In the genomic region with DNA sequence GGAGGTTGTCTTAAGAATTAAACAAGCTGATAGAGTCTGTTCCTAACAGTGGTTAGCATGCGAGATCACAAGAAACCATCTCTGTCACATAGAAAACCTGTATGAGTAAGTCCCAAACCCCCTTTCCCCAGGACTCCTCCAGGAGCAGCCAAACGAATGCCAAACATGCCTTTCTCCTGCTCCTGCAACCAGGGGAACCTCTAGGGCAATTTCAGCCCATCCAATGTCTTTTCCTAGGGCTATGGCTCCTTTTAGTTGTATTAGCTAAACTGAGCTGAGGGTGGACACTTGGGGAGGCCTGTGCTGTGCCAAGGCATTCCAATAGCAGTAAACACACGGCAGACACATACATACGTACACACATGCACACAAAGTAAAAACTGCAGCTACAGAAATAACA, we compare ENCODE assay signal across 12 cellular contexts. TPM values are rescaled to one million over a fixed set of nuclear protein-coding genes. Genes with fewer than 3 reads are reported as not detected.
DNase-seq lines count a peak whose midpoint lies in the region; TF ChIP-seq lines count a peak whose summit lies in the region.
"Had no signal": no experiment of that assay in that cellular context is flagged by ENCODE, and none has a peak within 500 bp of the region (broad histone marks: within the 10 kb centered on the region; RNA-seq: fewer than 3 reads in every experiment).

No MANE protein-coding gene starts in this region.

- no peak overlapping the region for H3K4me3 ChIP-seq in breast epithelium
- H3K4me3 ChIP-seq in vagina: no peak overlapping the region
- no peak overlapping the region for H3K4me3 ChIP-seq in adrenal gland

- no peaks in the 10 kb centered on the region for H3K9me3 Mint-ChIP-seq in MCF 10A (ENCODE audit: unreplicated experiment)
- no peaks in the 10 kb centered on the region for H3K9me3 Mint-ChIP-seq in activated T-helper 1 cell treated with anti-CD3 and anti-CD28 coated beads, Interleukin-12 subunit alpha, Interleukin-12 subunit beta, Interleukin-2, Interleukin-4 antibody, amounts not matched to agents 30 ng/mL and 10 ng/mL and 1 ng/mL, durations not matched to agents 14 hours and 24 hours and 36 hours
- H3K9me3 Mint-ChIP-seq: memory B cell had no signal

- no peak for TF ChIP-seq CTCF in MCF 10A (IDR thresholded peaks at IDR 0.05; ENCODE audit: unreplicated experiment)
- TF ChIP-seq CTCF in breast epithelium (IDR thresholded peaks at IDR 0.05): no peak
- TF ChIP-seq CTCF in vagina (IDR thresholded peaks at IDR 0.05): no peak
- no peak for TF ChIP-seq CTCF in adrenal gland (IDR thresholded peaks at IDR 0.05)

- H3K9me3 ChIP-seq in breast epithelium: no peaks in the 10 kb centered on the region
- H3K9me3 ChIP-seq in vagina: no peaks in the 10 kb centered on the region
- no peaks in the 10 kb centered on the region for H3K9me3 ChIP-seq in adrenal gland (replicated peaks in 1 of 3)

- H3K4me1 Mint-ChIP-seq in MCF 10A (ENCODE audit: insufficient read depth, unreplicated experiment): peaks cover 34% of the 10 kb centered on the region
- H3K4me1 Mint-ChIP-seq in activated T-helper 1 cell treated with anti-CD3 and anti-CD28 coated beads, Interleukin-12 subunit alpha, Interleukin-12 subunit beta, Interleukin-2, Interleukin-4 antibody, amounts not matched to agents 30 ng/mL and 10 ng/mL and 1 ng/mL, durations not matched to agents 14 hours and 24 hours and 36 hours (ENCODE audit: low read depth): peaks cover 80% of the 10 kb centered on the region

- TF ChIP-seq POLR2A in breast epithelium (IDR thresholded peaks at IDR 0.05) (no peak), vagina (IDR thresholded peaks at IDR 0.05) (no peak), adrenal gland (IDR thresholded peaks at IDR 0.05) (no peak)

- peak overlapping the region; percentile 89 for H3K27ac Mint-ChIP-seq in MCF 10A (ENCODE audit: low read depth, unreplicated experiment)
- H3K27ac Mint-ChIP-seq in activated T-helper 1 cell treated with anti-CD3 and anti-CD28 coated beads, Interleukin-12 subunit alpha, Interleukin-12 subunit beta, Interleukin-2, Interleukin-4 antibody, amounts not matched to agents 30 ng/mL and 10 ng/mL and 1 ng/mL, durations not matched to agents 14 hours and 24 hours and 36 hours: peak overlapping the region; percentile 93
- H3K27ac Mint-ChIP-seq: memory B cell had no signal

- H3K27me3 Mint-ChIP-seq in MCF 10A (ENCODE audit: insufficient read depth, unreplicated experiment): no peaks in the 10 kb centered on the region
- no peaks in the 10 kb centered on the region for H3K27me3 Mint-ChIP-seq in activated T-helper 1 cell treated with anti-CD3 and anti-CD28 coated beads, Interleukin-12 subunit alpha, Interleukin-12 subunit beta, Interleukin-2, Interleukin-4 antibody, amounts not matched to agents 30 ng/mL and 10 ng/mL and 1 ng/mL, durations not matched to agents 14 hours and 24 hours and 36 hours (ENCODE audit: insufficient read depth)
- H3K27me3 Mint-ChIP-seq: memory B cell had no signal

- no TSS peak for BruUV-seq in MCF 10A (replicated peaks; lab: Mats Ljungman, UMichigan)

- H3K27me3 ChIP-seq in breast epithelium (no peaks in the 10 kb centered on the region), vagina (no peaks in the 10 kb centered on the region), adrenal gland (no peaks in the 10 kb centered on the region)

- H3K27ac ChIP-seq in breast epithelium (no peak overlapping the region), vagina (peak overlapping the region; percentile 73), adrenal gland (no peak overlapping the region)

- no peak for DNase-seq in MCF 10A (ENCODE audit: unreplicated experiment)
- DNase-seq in breast epithelium (ENCODE audit: low spot score in 2 of 2): no peak
- DNase-seq in activated T-helper 1 cell treated with anti-CD3 and anti-CD28 coated beads, Interleukin-12 subunit alpha, Interleukin-12 subunit beta, Interleukin-2, Interleukin-4 antibody, amounts not matched to agents 30 ng/mL and 10 ng/mL and 1 ng/mL, durations not matched to agents 14 hours and 24 hours and 36 hours (ENCODE audit: low spot score): no peak
- DNase-seq in islet precursor cell: peak; percentile 91
- no peak for DNase-seq in vagina (ENCODE audit: extremely low spot score in 2 of 2)
- DNase-seq in adrenal gland: no peak
- no peak for DNase-seq in effector CD4-positive, alpha-beta T cell
- no peak for DNase-seq in SHP77 treated with DMSO at 0.1 percent for 48 hours (lab: John Stamatoyannopoulos, UW)
- DNase-seq: activated CD8-positive, alpha-beta memory T cell treated with anti-CD3 and anti-CD28 coated beads, Interleukin-2, amount 50 U/mL, for 4 hours; dermis blood vessel endothelial cell had no signal

- WGBS in adrenal gland, 4 donors: 83 to 91% (median 90%) methylated on average over 4 of the region's 4 CpGs

- intact Hi-C loops in MCF 10A (cut with micrococcal nuclease) (loop anchor here (2.0 kb wide), 2 partner anchors 16 to 284 kb away; no protein-coding TSS in a partner anchor), breast epithelium (cut with DNase I; ENCODE audit: low total_unique reads) (no loop called here), vagina (cut with DNase I) (no loop called here), adrenal gland (cut with DNase I) (no loop called here)
- intact Hi-C loops in activated T-helper 1 cell treated with anti-CD3 and anti-CD28 coated beads, Interleukin-12 subunit alpha, Interleukin-12 subunit beta, Interleukin-2, Interleukin-4 antibody, amounts not matched to agents 30 ng/mL and 10 ng/mL and 1 ng/mL, durations not matched to agents 14 hours and 24 hours and 36 hours (cut with micrococcal nuclease): loop anchor here (5.0 kb wide), 1 partner anchor 467 kb away; the partner anchor contains the start of gene RAF1

- H3K4me1 ChIP-seq in breast epithelium: no peaks in the 10 kb centered on the region
- H3K4me1 ChIP-seq in vagina: peaks cover 38% of the 10 kb centered on the region
- peaks cover 0 to 7% of the 10 kb centered on the region in 2 donors for H3K4me1 ChIP-seq in adrenal gland (replicated peaks in 1 of 2)

- CTCF ChIA-PET in MCF 10A (lab: Yijun Ruan, JAX): interaction anchor here (0.7 to 5.1 kb wide), 12 partner anchors 10 to 275 kb away, joined by 3 to 54 read pairs (median 3); no protein-coding TSS in a partner anchor

- H3K36me3 Mint-ChIP-seq in MCF 10A (ENCODE audit: insufficient read depth, unreplicated experiment): no peaks in the 10 kb centered on the region
- H3K36me3 Mint-ChIP-seq in activated T-helper 1 cell treated with anti-CD3 and anti-CD28 coated beads, Interleukin-12 subunit alpha, Interleukin-12 subunit beta, Interleukin-2, Interleukin-4 antibody, amounts not matched to agents 30 ng/mL and 10 ng/mL and 1 ng/mL, durations not matched to agents 14 hours and 24 hours and 36 hours (ENCODE audit: low read depth): no peaks in the 10 kb centered on the region
- H3K36me3 Mint-ChIP-seq: memory B cell had no signal

- POLR2A ChIA-PET in MCF 10A (lab: Yijun Ruan, JAX): interaction anchor here (0.6 to 1.9 kb wide), 11 partner anchors 12 to 351 kb away, joined by 3 to 8 read pairs (median 4); partner anchors contain the start of gene TSEN2

- H3K36me3 ChIP-seq in breast epithelium (no peaks in the 10 kb centered on the region), vagina (no peaks in the 10 kb centered on the region), adrenal gland (replicated peaks in 1 of 2) (no peaks in the 10 kb centered on the region)

- H3K4me3 Mint-ChIP-seq in MCF 10A (ENCODE audit: unreplicated experiment): no peak overlapping the region
- peak overlapping the region; percentile 52 for H3K4me3 Mint-ChIP-seq in activated T-helper 1 cell treated with anti-CD3 and anti-CD28 coated beads, Interleukin-12 subunit alpha, Interleukin-12 subunit beta, Interleukin-2, Interleukin-4 antibody, amounts not matched to agents 30 ng/mL and 10 ng/mL and 1 ng/mL, durations not matched to agents 14 hours and 24 hours and 36 hours
- H3K4me3 Mint-ChIP-seq: memory B cell had no signal

RNA-seq across cellular contexts. Expression of gene TIMP4, which starts 36.5 kb away (rescaled TPM):
- not detected in 2 replicates for total RNA-seq in MCF 10A (2022)
- total RNA-seq in breast epithelium: 100 to 1,000 TPM in 1 of 3 donors, 10 to 100 TPM in 2; 27.4 to 170 (median 46.9) TPM
- 0.12 TPM in 1 of 2 replicates, not detected in the other for total RNA-seq in activated T-helper 1 cell treated with anti-CD3 and anti-CD28 coated beads, Interleukin-12 subunit alpha, Interleukin-12 subunit beta, Interleukin-2, Interleukin-4 antibody, amounts not matched to agents 30 ng/mL and 10 ng/mL and 1 ng/mL, durations not matched to agents 14 hours and 24 hours and 36 hours
- 35.1 TPM for total RNA-seq in vagina
- 10 to 100 TPM in 5 of 8 donors, 1 to 10 TPM in 3; 4.0 to 34.3 (median 11.4) TPM for total RNA-seq in adrenal gland
- polyA plus RNA-seq in adrenal gland: 10 to 100 TPM in 1 of 3 donors, 1 to 10 TPM in 2; 6.3 to 14.1 (median 6.8) TPM
- total RNA-seq: SK-MEL-5 had no signal

Comparison
In these comparisons a context has a peak if more than half of its experiments do, and no peak if none do; other contexts are left out.
1. intact Hi-C loops: an anchor here in MCF 10A (2.0 kb wide) and activated T-helper 1 cell treated with anti-CD3 and anti-CD28 coated beads, Interleukin-12 subunit alpha, Interleukin-12 subunit beta, Interleukin-2, Interleukin-4 antibody, amounts not matched to agents 30 ng/mL and 10 ng/mL and 1 ng/mL, durations not matched to agents 14 hours and 24 hours and 36 hours (5.0 kb wide); none called in breast epithelium, vagina and adrenal gland.